ENCODE assay signal across 28 cellular contexts in genomic region chr10:59508956-59509355, GRCh38.
"Had no signal": no experiment of that assay in that cellular context is flagged by ENCODE, and none has a peak within 500 bp of the region (broad histone marks: within the 10 kb centered on the region; RNA-seq: fewer than 3 reads in every experiment).

No MANE protein-coding gene starts in this region.

- H3K27me3 ChIP-seq: neural progenitor cell, ovary, right lobe of liver, sigmoid colon, stomach, thyroid gland, tibial nerve, upper lobe of left lung, uterus had no signal

- H3K9me3 ChIP-seq: ovary, psoas muscle, right lobe of liver, sigmoid colon, stomach, thoracic aorta, thyroid gland, tibial nerve, upper lobe of left lung, uterus had no signal

- H3K27ac ChIP-seq: neural progenitor cell, ovary, parathyroid adenoma, psoas muscle, right lobe of liver, sigmoid colon, skin epidermis, stomach, thoracic aorta, thyroid gland, tibial nerve, upper lobe of left lung, uterus had no signal

- DNase-seq: naive B cell; naive thymus-derived CD8-positive, alpha-beta T cell; occipital lobe; ovary; posterior cingulate gyrus; psoas muscle; right lobe of liver; sigmoid colon; stimulated activated CD4-positive, alpha-beta T cell treated with anti-CD3 and anti-CD28 coated beads, Interleukin-15, amount 100 ng/mL, for 24 hours; stimulated activated CD4-positive, alpha-beta T cell treated with anti-CD3 and anti-CD28 coated beads, Interleukin-2, amount 100 ng/mL, for 24 hours; stimulated activated CD4-positive, alpha-beta T cell treated with anti-CD3 and anti-CD28 coated beads, Interleukin-2, amount 100 ng/mL, for 48 hours; stimulated activated CD4-positive, alpha-beta T cell treated with anti-CD3 and anti-CD28 coated beads, Interleukin-4, amount 100 ng/mL, for 24 hours; stimulated activated naive B cell treated with anti-CD40 and anti-IgM and Interleukin-4, amounts not matched to agents 10 μg/mL and 1 μg/mL and 100 μg/mL, for 72 hours; stimulated activated naive CD4-positive, alpha-beta T cell treated with Interleukin-2 at 50 U/mL for 16 hours; stomach; thyroid gland; trophoblast cell; upper lobe of left lung; uterus had no signal

- ATAC-seq: naive thymus-derived CD8-positive, alpha-beta T cell; natural killer cell treated with Interleukin-12 subunit alpha and Interleukin-12 subunit beta and Interleukin-15 and Interleukin-18, amount 100 ng/mL, for 72 hours; psoas muscle; right cardiac atrium; stimulated activated effector memory CD8-positive, alpha-beta T cell treated with anti-CD3 and anti-CD28 coated beads, Interleukin-12 subunit alpha, Interleukin-12 subunit beta, amount 100 ng/mL, for 72 hours; stimulated activated naive B cell treated with anti-CD40 and anti-IgM and Interleukin-4, amounts not matched to agents 10 μg/mL and 1 μg/mL and 100 μg/mL, for 72 hours had no signal

- H3K4me1 ChIP-seq: neural progenitor cell, parathyroid adenoma, psoas muscle, right lobe of liver, sigmoid colon, stomach, thyroid gland, tibial nerve, upper lobe of left lung, uterus had no signal

- H3K36me3 ChIP-seq: neural progenitor cell, ovary, right lobe of liver, sigmoid colon, stomach, thoracic aorta, thyroid gland, tibial nerve, upper lobe of left lung, uterus had no signal

- H3K4me3 ChIP-seq: neural progenitor cell, ovary, psoas muscle, right lobe of liver, sigmoid colon, skin epidermis, smooth muscle cell, stomach, thoracic aorta, thyroid gland, tibial nerve, upper lobe of left lung, uterus had no signal
